In the genomic region with DNA sequence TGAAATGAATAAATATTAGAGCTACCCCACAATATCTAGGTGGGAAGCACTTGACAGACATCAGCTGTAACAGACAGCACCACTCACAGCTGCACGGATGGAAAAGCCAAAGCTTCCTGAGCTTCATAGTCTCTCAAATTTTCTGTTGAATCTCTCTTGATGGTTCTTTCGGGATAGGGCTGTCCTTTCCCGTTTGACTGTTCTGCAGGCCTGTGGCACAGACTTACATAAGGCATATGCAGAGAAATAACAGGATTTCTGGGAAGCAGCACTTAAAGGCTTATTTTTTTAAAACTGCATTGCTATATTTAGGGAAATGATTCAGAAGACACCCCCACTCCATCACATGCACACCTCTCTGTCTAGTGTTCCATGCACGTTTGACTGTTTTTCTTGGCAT, we compare ENCODE assay signal across 37 cellular contexts.
"Had no signal": no experiment of that assay in that cellular context is flagged by ENCODE, and none has a peak within 500 bp of the region (broad histone marks: within the 10 kb centered on the region; RNA-seq: fewer than 3 reads in every experiment).

No MANE protein-coding gene starts in this region.

- H3K27ac ChIP-seq: ascending aorta, cardiac muscle cell, Peyer's patch, WERI-Rb-1 had no signal

- H3K4me1 ChIP-seq: ascending aorta, Peyer's patch had no signal

- H3K36me3 ChIP-seq: ascending aorta, cardiac muscle cell, MG63, Peyer's patch, WERI-Rb-1 had no signal

- H3K4me3 ChIP-seq: ascending aorta, cardiac muscle cell, MG63, Peyer's patch had no signal

- H3K27me3 ChIP-seq: ascending aorta, MG63, Peyer's patch had no signal

- H3K9me3 ChIP-seq: ascending aorta, Peyer's patch had no signal

- ATAC-seq: activated T-cell treated with anti-CD3 and anti-CD28 coated beads, Interleukin-2, amount 50 U/mL, for 72 hours; activated T-helper 17 cell treated with anti-CD3 and anti-CD28 coated beads, Interleukin-2, amount 50 U/mL, for 72 hours; PC-3 had no signal

- DNase-seq: activated CD4-positive, alpha-beta memory T cell treated with anti-CD3 and anti-CD28 coated beads, Interleukin-2, amount 10 ng/mL, durations not matched to agents 7 days and 5 days; activated CD4-positive, alpha-beta T cell treated with anti-CD3 and anti-CD28 coated beads for 1 hour; activated CD4-positive, alpha-beta T cell treated with anti-CD3 and anti-CD28 coated beads for 48 hours; activated CD4-positive, CD25-positive, alpha-beta regulatory T cell; activated effector memory CD4-positive, alpha-beta T cell treated with anti-CD3 and anti-CD28 coated beads, Interleukin-2, amount 50 U/mL, for 16 hours; activated naive CD4-positive, alpha-beta T cell; activated naive CD4-positive, alpha-beta T cell treated with anti-CD3 and anti-CD28 coated beads, Interleukin-2, amount 50 U/mL, for 16 hours; activated naive CD8-positive, alpha-beta T cell treated with anti-CD3 and anti-CD28 coated beads for 36 hours; activated T-cell treated with anti-CD3 and anti-CD28 coated beads, Interleukin-2, amount 50 U/mL, for 1 hour; activated T-cell treated with anti-CD3 and anti-CD28 coated beads, Interleukin-2, amount 50 U/mL, for 72 hours; amniotic stem cell; cerebellar nuclear complex; Kasumi-1; KG1; MG63; NCI-H1048; NCI-H1105 treated with DMSO at 0.1 percent for 48 hours; NCI-H1436 treated with DMSO at 0.1 percent for 48 hours; NCI-H1694 treated with DMSO at 0.1 percent for 48 hours; NCI-H2029; NCI-H2171; NCI-H510A; NCI-H526; NCI-H748 treated with DMSO at 0.1 percent for 48 hours; NK-92 treated with Interleukin-12 subunit alpha and Interleukin-12 subunit beta, amount 100 ng/mL, for 24 hours; PC-3; Peyer's patch; RPMI8226; SHP77 treated with DMSO at 0.1 percent for 48 hours; SW 1271; T-helper 1 cell; T-helper 2 cell; T-helper 9 cell; WERI-Rb-1 had no signal
